9 cellular contexts compared by ENCODE assay signal in the genomic region with DNA sequence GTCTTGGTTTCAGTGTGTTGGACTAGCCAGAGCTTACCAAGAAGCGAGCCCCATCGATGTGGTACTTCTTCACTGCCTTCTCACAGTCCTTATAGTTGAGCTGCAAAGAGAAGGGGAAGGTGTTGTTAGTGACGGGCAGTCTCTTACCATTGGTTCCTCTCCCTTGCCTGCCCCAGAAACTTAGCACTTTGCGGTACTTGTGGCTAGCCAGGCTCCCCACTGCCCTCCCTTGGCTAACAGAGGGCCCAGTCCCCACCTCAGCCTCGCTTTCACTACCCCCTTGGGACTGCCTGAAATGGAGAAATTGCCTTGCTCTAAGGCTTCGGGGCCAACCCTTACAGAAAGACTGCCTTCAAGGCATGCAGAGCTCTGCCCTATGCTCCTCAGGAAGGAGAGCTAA. TPM values are rescaled to one million over a fixed set of nuclear protein-coding genes. Genes with fewer than 3 reads are reported as not detected.
DNase-seq lines count a peak whose midpoint lies in the region; ATAC-seq, FAIRE-seq and TF ChIP-seq lines count a peak whose summit lies in the region.
"Had no signal": no experiment of that assay in that cellular context is flagged by ENCODE, and none has a peak within 500 bp of the region (broad histone marks: within the 10 kb centered on the region; RNA-seq: fewer than 3 reads in every experiment).

No MANE protein-coding gene starts in this region.

- DNase-seq in GM12892 (ENCODE audit: insufficient read length) (no peak), MG63 (no peak), GM03348 (ENCODE audit: low spot score) (no peak), amniotic stem cell (lab: John Stamatoyannopoulos, UW) (no peak)
- DNase-seq in stimulated activated CD8-positive, alpha-beta memory T cell treated with anti-CD3 and anti-CD28 coated beads, Interleukin-4, amount 100 ng/mL, for 24 hours (ENCODE audit: low read depth): peak; percentile 55

- peak; percentile 72 for FAIRE-seq in GM12892 (lab: Jason Lieb, UNC)

- H3K36me3 ChIP-seq in MG63: no peaks in the 10 kb centered on the region

- no peaks in the 10 kb centered on the region for H3K9me3 Mint-ChIP-seq in activated naive CD8-positive, alpha-beta T cell (ENCODE audit: low read depth)

- H3K27ac Mint-ChIP-seq in activated naive CD8-positive, alpha-beta T cell: peak overlapping the region; percentile 96

- H3K4me1 Mint-ChIP-seq in activated naive CD8-positive, alpha-beta T cell (ENCODE audit: low read depth): peaks cover 76% of the 10 kb centered on the region

- H3K27me3 Mint-ChIP-seq in activated naive CD8-positive, alpha-beta T cell: no peaks in the 10 kb centered on the region

- peaks cover 42% of the 10 kb centered on the region for H3K36me3 Mint-ChIP-seq in activated naive CD8-positive, alpha-beta T cell

- H3K27me3 ChIP-seq in MG63: no peaks in the 10 kb centered on the region; the same call in none of the 2 replicates
- H3K27me3 ChIP-seq: body of pancreas had no signal

- no peak overlapping the region for H3K4me3 ChIP-seq in MG63
- H3K4me3 ChIP-seq: body of pancreas had no signal

- no peak for TF ChIP-seq POLR2A in GM12892 (IDR thresholded peaks at IDR 0.05; ENCODE audit: low read depth, low read length)

- no peaks in the 10 kb centered on the region for H3K9me3 ChIP-seq in MG63

- peak overlapping the region; percentile 100 for H3K4me3 Mint-ChIP-seq in activated naive CD8-positive, alpha-beta T cell

- ATAC-seq in GM21390 (IDR thresholded peaks at IDR 0.05; ENCODE audit: unreplicated experiment) (peak; percentile 77), HG03558 (IDR thresholded peaks at IDR 0.05; ENCODE audit: extremely low read depth, unreplicated experiment) (peak; percentile 65)
- ATAC-seq: body of pancreas had no signal

RNA-seq across cellular contexts. Expression of gene LCP2, which starts 4.3 kb away (rescaled TPM):
- polyA plus RNA-seq in GM12892 (2012; ENCODE audit: missing spikeins): 35.0 TPM
- not detected in 2 replicates for total RNA-seq in MG63 (2014; rRNA removed; shearing (Covaris generic); ENCODE audit: low replicate concordance)
